8 cellular contexts compared by ENCODE assay signal in the genomic region with DNA sequence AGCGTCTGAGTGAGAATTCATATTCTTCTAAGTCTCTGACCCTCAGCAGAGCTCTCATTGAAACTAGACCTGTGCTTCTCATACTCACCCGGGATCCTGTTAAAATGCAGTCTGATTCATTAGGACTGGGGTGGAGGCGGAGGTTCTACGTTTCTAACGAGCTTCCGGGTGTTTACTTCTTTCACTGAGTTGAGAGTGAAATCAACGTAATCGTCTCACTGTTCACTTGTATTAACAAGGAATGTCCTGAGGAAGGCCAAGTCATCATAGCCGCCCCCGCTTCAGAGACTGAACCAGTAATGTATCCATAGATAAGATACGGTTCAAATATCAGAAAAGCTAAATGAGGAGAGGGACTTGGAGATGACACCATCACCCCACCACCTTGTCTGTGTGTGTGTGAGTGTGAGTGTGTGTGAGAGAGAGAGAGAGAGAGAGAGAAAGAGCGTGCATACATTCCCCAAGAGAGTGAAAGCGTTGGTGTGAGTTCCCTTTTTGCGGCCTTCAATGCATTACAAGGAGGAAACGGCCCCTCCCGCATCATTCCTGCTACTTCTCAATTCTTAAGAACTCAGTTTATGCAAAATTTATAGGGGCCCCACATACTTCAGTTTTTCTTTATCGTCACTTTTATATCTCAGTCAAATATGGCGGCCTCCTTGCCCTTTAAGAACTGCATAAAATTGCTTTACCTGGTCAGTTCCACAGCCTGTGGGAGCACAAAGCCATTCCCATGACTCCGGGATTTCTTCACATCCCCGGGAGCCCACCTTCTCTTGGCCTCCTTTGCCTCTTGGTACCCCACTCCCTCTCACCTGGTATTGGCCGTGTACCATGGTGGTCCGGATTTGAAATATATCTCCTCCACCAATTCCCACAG. TPM values are rescaled to one million over a fixed set of nuclear protein-coding genes. Genes with fewer than 3 reads are reported as not detected.
DNase-seq lines count a peak whose midpoint lies in the region; ATAC-seq and TF ChIP-seq lines count a peak whose summit lies in the region.

No MANE protein-coding gene starts in this region.

- H3K79me2 ChIP-seq in DOHH2 (ENCODE audit: control insufficient read depth, low read length): no peaks in the 10 kb centered on the region

- H3K27me3 ChIP-seq in DOHH2 (ENCODE audit: control insufficient read depth, low read length): no peaks in the 10 kb centered on the region
- no peaks in the 10 kb centered on the region for H3K27me3 ChIP-seq in psoas muscle (ENCODE audit: insufficient read depth in 3 of 3, low read length in 2 of 3)

- peak; percentile 90 for ATAC-seq in GM21717 (IDR thresholded peaks at IDR 0.05; ENCODE audit: unreplicated experiment)
- ATAC-seq in psoas muscle: no peak

- no peaks in the 10 kb centered on the region for H3K9me3 ChIP-seq in DOHH2 (ENCODE audit: control insufficient read depth, insufficient read depth, low read length)
- H3K9me3 ChIP-seq in psoas muscle: no peaks in the 10 kb centered on the region

- intact Hi-C loops in activated T-helper 2 cell treated with anti-CD3 and anti-CD28 coated beads, Interferon-gamma antibody, Interleukin-2, Interleukin-4, amounts not matched to agents 10 μg/mL and 5 μg/mL and 100 μg/mL, durations not matched to agents 14 hours and 24 hours and 36 hours (cut with micrococcal nuclease): loop anchor here (1.0 kb wide), 2 partner anchors 21 to 40 kb away; no protein-coding TSS in a partner anchor
- intact Hi-C loops in psoas muscle (cut with DNase I): no loop called here

- peak overlapping the region; percentile 96 for H3K27ac Mint-ChIP-seq in activated T-helper 2 cell treated with anti-CD3 and anti-CD28 coated beads, Interferon-gamma antibody, Interleukin-2, Interleukin-4, amounts not matched to agents 10 μg/mL and 5 μg/mL and 100 μg/mL, durations not matched to agents 14 hours and 24 hours and 36 hours

- H3K4me3 ChIP-seq in DOHH2 (ENCODE audit: low read length) (peak overlapping the region; percentile 57), psoas muscle (peak overlapping the region; percentile 2)

- H3K36me3 ChIP-seq in DOHH2 (ENCODE audit: control insufficient read depth, low read length): peaks cover 30% of the 10 kb centered on the region
- H3K36me3 ChIP-seq in psoas muscle (ENCODE audit: insufficient read depth in 1 of 2, low read depth in 1 of 2): no peaks in the 10 kb centered on the region

- H3K4me1 ChIP-seq in DOHH2 (ENCODE audit: control insufficient read depth, low read length): peaks cover 42% of the 10 kb centered on the region
- H3K4me1 ChIP-seq in psoas muscle: no peaks in the 10 kb centered on the region

- H4K20me1 ChIP-seq in DOHH2 (ENCODE audit: control insufficient read depth, insufficient read depth, low read depth, low read length): no peaks in the 10 kb centered on the region

- peak overlapping the region; percentile 78 for H3K4me3 Mint-ChIP-seq in activated T-helper 2 cell treated with anti-CD3 and anti-CD28 coated beads, Interferon-gamma antibody, Interleukin-2, Interleukin-4, amounts not matched to agents 10 μg/mL and 5 μg/mL and 100 μg/mL, durations not matched to agents 14 hours and 24 hours and 36 hours (ENCODE audit: low read depth)

- TF ChIP-seq CTCF in DOHH2 (IDR thresholded peaks at IDR 0.05; ENCODE audit: low read depth, low read length, poor library complexity, severe bottlenecking) (no peak), psoas muscle (IDR thresholded peaks at IDR 0.05) (no peak)

- peaks cover 8% of the 10 kb centered on the region; the same call in 1 of the 2 replicates for H3F3A ChIP-seq in DOHH2 (ENCODE audit: control insufficient read depth, insufficient read depth)

- H3K9me3 Mint-ChIP-seq in activated T-helper 2 cell treated with anti-CD3 and anti-CD28 coated beads, Interferon-gamma antibody, Interleukin-2, Interleukin-4, amounts not matched to agents 10 μg/mL and 5 μg/mL and 100 μg/mL, durations not matched to agents 14 hours and 24 hours and 36 hours: peaks cover 5% of the 10 kb centered on the region

- H3K27me3 Mint-ChIP-seq in activated T-helper 2 cell treated with anti-CD3 and anti-CD28 coated beads, Interferon-gamma antibody, Interleukin-2, Interleukin-4, amounts not matched to agents 10 μg/mL and 5 μg/mL and 100 μg/mL, durations not matched to agents 14 hours and 24 hours and 36 hours (ENCODE audit: low read depth): peaks cover 10% of the 10 kb centered on the region

- peak overlapping the region; percentile 66 for H3K4me2 ChIP-seq in DOHH2 (ENCODE audit: low read length)

- peak overlapping the region; percentile 81 for H3K27ac ChIP-seq in DOHH2 (ENCODE audit: low read depth, low read length)
- no peak overlapping the region for H3K27ac ChIP-seq in psoas muscle

- no peaks in the 10 kb centered on the region for H3K36me3 Mint-ChIP-seq in activated T-helper 2 cell treated with anti-CD3 and anti-CD28 coated beads, Interferon-gamma antibody, Interleukin-2, Interleukin-4, amounts not matched to agents 10 μg/mL and 5 μg/mL and 100 μg/mL, durations not matched to agents 14 hours and 24 hours and 36 hours (ENCODE audit: low read depth)

- peak; percentile 98 for DNase-seq in MV-4-11 (lab: John Stamatoyannopoulos, UW)
- DNase-seq in activated T-helper 2 cell treated with anti-CD3 and anti-CD28 coated beads, Interferon-gamma antibody, Interleukin-2, Interleukin-4, amounts not matched to agents 10 μg/mL and 5 μg/mL and 100 μg/mL, durations not matched to agents 14 hours and 24 hours and 36 hours (ENCODE audit: low spot score): peak; percentile 19
- DNase-seq in psoas muscle: peak in 1 of 2 donors; percentile 20
- DNase-seq in NCI-H774 (lab: John Stamatoyannopoulos, UW): no peak
- DNase-seq in NCI-H1048 (lab: John Stamatoyannopoulos, UW): no peak
- no peak for DNase-seq in RPMI8226

- WGBS in psoas muscle, 3 donors: 83 to 85% (median 84%) methylated on average over 22 of the region's 22 CpGs

- H3K9me2 ChIP-seq in DOHH2 (replicated peaks; ENCODE audit: control insufficient read depth, low read length): no peaks in the 10 kb centered on the region

- H3K4me1 Mint-ChIP-seq in activated T-helper 2 cell treated with anti-CD3 and anti-CD28 coated beads, Interferon-gamma antibody, Interleukin-2, Interleukin-4, amounts not matched to agents 10 μg/mL and 5 μg/mL and 100 μg/mL, durations not matched to agents 14 hours and 24 hours and 36 hours (ENCODE audit: low read depth): peaks cover 21% of the 10 kb centered on the region

RNA-seq across cellular contexts. Expression of a gene that starts 19.8 kb away (rescaled TPM):
- total RNA-seq in activated T-helper 2 cell treated with anti-CD3 and anti-CD28 coated beads, Interferon-gamma antibody, Interleukin-2, Interleukin-4, amounts not matched to agents 10 μg/mL and 5 μg/mL and 100 μg/mL, durations not matched to agents 14 hours and 24 hours and 36 hours: 0.05 and 0.07 TPM in 2 replicates
- total RNA-seq in psoas muscle: under 1 TPM in 2 of 4 donors, not detected in 2; 0.06 to 0.21 TPM
- under 1 TPM; 0.03 to 0.08 (median 0.04) TPM for polyA plus RNA-seq in psoas muscle

RNA-seq across cellular contexts. Expression of a gene that starts 32.4 kb away (rescaled TPM):
- total RNA-seq in activated T-helper 2 cell treated with anti-CD3 and anti-CD28 coated beads, Interferon-gamma antibody, Interleukin-2, Interleukin-4, amounts not matched to agents 10 μg/mL and 5 μg/mL and 100 μg/mL, durations not matched to agents 14 hours and 24 hours and 36 hours: 96.5 and 102 TPM in 2 replicates
- 100 to 1,000 TPM; 111 to 164 (median 140) TPM for total RNA-seq in psoas muscle
- polyA plus RNA-seq in psoas muscle: 100 to 1,000 TPM; 105 to 124 (median 105) TPM

Comparison
In these comparisons a context has a peak if more than half of its experiments do, and no peak if none do; other contexts are left out.
1. DNase-seq: peak in MV-4-11 (single experiment) and activated T-helper 2 cell treated with anti-CD3 and anti-CD28 coated beads, Interferon-gamma antibody, Interleukin-2, Interleukin-4, amounts not matched to agents 10 μg/mL and 5 μg/mL and 100 μg/mL, durations not matched to agents 14 hours and 24 hours and 36 hours (single experiment); none in NCI-H774 (single experiment), NCI-H1048 (single experiment) and RPMI8226 (single experiment).